In genomic region chr3:177443469-177443868, GRCh38 we compare ENCODE assay signal across 12 cellular contexts.
A peak's percentile ranks its signal among the peaks of the same experiment; 100 is the strongest.
DNase-seq lines count a peak whose midpoint lies in the region; ATAC-seq, FAIRE-seq and TF ChIP-seq lines count a peak whose summit lies in the region.
"Had no signal": no experiment of that assay in that cellular context is flagged by ENCODE, and none has a peak within 500 bp of the region (broad histone marks: within the 10 kb centered on the region; RNA-seq: fewer than 3 reads in every experiment).

No MANE protein-coding gene starts in this region.

- ATAC-seq in right cardiac atrium: peak; percentile 47 to 62
- no peak for ATAC-seq in HG03280 (IDR thresholded peaks at IDR 0.05; ENCODE audit: unreplicated experiment)
- ATAC-seq in GM18858 (IDR thresholded peaks at IDR 0.05; ENCODE audit: unreplicated experiment): no peak
- ATAC-seq in HG02798 (IDR thresholded peaks at IDR 0.05; ENCODE audit: poor library complexity, unreplicated experiment): no peak

- DNase-seq in HTR-8/SVneo (ENCODE audit: insufficient read length, low spot score): peak; percentile 70
- DNase-seq in amniotic epithelial cell (ENCODE audit: low read depth): peak; percentile 40
- no peak for DNase-seq in right cardiac atrium
- DNase-seq in smooth muscle cell (lab: John Stamatoyannopoulos, UW; ENCODE audit: unreplicated experiment): no peak
- DNase-seq in NCI-H2081 treated with DMSO at 0.1 percent for 48 hours (lab: John Stamatoyannopoulos, UW): no peak
- DNase-seq: activated CD4-positive, alpha-beta T cell treated with anti-CD3 and anti-CD28 coated beads for 4 hours; GDM1; heart left ventricle; MV-4-11 had no signal

- no peaks in the 10 kb centered on the region for H3F3A ChIP-seq in smooth muscle cell (ENCODE audit: low read depth)

- H3K27ac ChIP-seq in right cardiac atrium (ENCODE audit: low read length) (no peak overlapping the region), smooth muscle cell (ENCODE audit: low read depth) (peak overlapping the region; percentile 46)

- no peak overlapping the region for H3K4me3 ChIP-seq in right cardiac atrium (ENCODE audit: low read length)
- no peak overlapping the region for H3K4me3 ChIP-seq in smooth muscle cell
- H3K4me3 ChIP-seq: heart left ventricle had no signal

- H3K79me2 ChIP-seq in smooth muscle cell (ENCODE audit: low read depth): no peaks in the 10 kb centered on the region

- peak; percentile 42 for FAIRE-seq in HTR-8/SVneo (lab: Jason Lieb, UNC)

- no peaks in the 10 kb centered on the region for H3K36me3 ChIP-seq in smooth muscle cell (ENCODE audit: low read depth)
- H3K36me3 ChIP-seq: heart left ventricle had no signal

- H3K9me3 ChIP-seq in right cardiac atrium (ENCODE audit: control insufficient read depth, low read length): no peaks in the 10 kb centered on the region
- H3K9me3 ChIP-seq in smooth muscle cell (replicated peaks; ENCODE audit: low read depth): no peaks in the 10 kb centered on the region
- H3K9me3 ChIP-seq: heart left ventricle had no signal

- H3K27me3 ChIP-seq in right cardiac atrium (ENCODE audit: control insufficient read depth, insufficient read depth) (no peaks in the 10 kb centered on the region), smooth muscle cell (ENCODE audit: low read depth) (no peaks in the 10 kb centered on the region)
- H3K27me3 ChIP-seq: heart left ventricle had no signal

- no peaks in the 10 kb centered on the region for H4K20me1 ChIP-seq in smooth muscle cell (ENCODE audit: low read depth)

- H3K4me1 ChIP-seq in right cardiac atrium (ENCODE audit: control insufficient read depth, insufficient read depth, low read length): no peaks in the 10 kb centered on the region
- no peaks in the 10 kb centered on the region for H3K4me1 ChIP-seq in smooth muscle cell (ENCODE audit: low read depth)

- H3K4me2 ChIP-seq in smooth muscle cell: no peak overlapping the region

- H2AFZ ChIP-seq in smooth muscle cell (ENCODE audit: low read depth): no peak overlapping the region

- intact Hi-C loops in right cardiac atrium (cut with DNase I): no loop called here

- H3K9ac ChIP-seq in smooth muscle cell (ENCODE audit: low read depth): no peak overlapping the region

- TF ChIP-seq CTCF in smooth muscle cell (IDR thresholded peaks at IDR 0.05; ENCODE audit: borderline replicate concordance, insufficient read depth, poor library complexity, severe bottlenecking): no peak

- 42% methylated on average over 3 of the region's 3 CpGs for WGBS in right cardiac atrium
- 32% methylated on average over 3 of the region's 3 CpGs for WGBS in smooth muscle cell (ENCODE audit: low lambda C conversion rate)

Comparison
In these comparisons a context has a peak if more than half of its experiments do, and no peak if none do; other contexts are left out.
1. DNase-seq: peak in HTR-8/SVneo (single experiment) and amniotic epithelial cell (single experiment); none in right cardiac atrium (0 of 3), smooth muscle cell (single experiment) and NCI-H2081 treated with DMSO at 0.1 percent for 48 hours (single experiment).
2. ATAC-seq: peak in right cardiac atrium (2 of 2); none in HG03280 (single experiment), GM18858 (single experiment) and HG02798 (single experiment).